In genomic region chr2:135795641-135796040, GRCh38 we compare ENCODE assay signal across 14 cellular contexts. TPM values are rescaled to one million over a fixed set of nuclear protein-coding genes. Genes with fewer than 3 reads are reported as not detected.
DNase-seq lines count a peak whose midpoint lies in the region; ATAC-seq, FAIRE-seq and TF ChIP-seq lines count a peak whose summit lies in the region.
"Not testable (repeated sequence)": the region's sequence is repeated elsewhere in the genome, so short reads cannot be mapped to it uniquely, and the experiment has no call there.
"Had no signal": no experiment of that assay in that cellular context is flagged by ENCODE, and none has a peak within 500 bp of the region (broad histone marks: within the 10 kb centered on the region; RNA-seq: fewer than 3 reads in every experiment).

No MANE protein-coding gene starts in this region.

- H3K4me3 ChIP-seq in AG04450 (ENCODE audit: low read depth, low read length); HFF-Myc (replicated peaks; ENCODE audit: low read depth, low read length); SK-N-SH (ENCODE audit: low read depth in 2 of 2, low read length in 1 of 2); GM12878; fibroblast of the aortic adventitia (ENCODE audit: low read depth, low read length); neural progenitor cell: not testable (repeated sequence)

- WGBS in SK-N-SH (ENCODE audit: low lambda C conversion rate) = 90% methylated on average over 4 of the region's 4 CpGs
- WGBS in GM12878 (ENCODE audit: insufficient coverage, insufficient replicate concordance, low lambda C conversion rate, missing lambda C conversion rate) = 78% methylated on average over 4 of the region's 4 CpGs

- H3K4me1 Mint-ChIP-seq in neural progenitor cell = peaks cover 13% of the 10 kb centered on the region

- H3K9me3 Mint-ChIP-seq in neural progenitor cell = peaks cover 13% of the 10 kb centered on the region

- not testable (repeated sequence) for TF ChIP-seq EP300 in SK-N-SH (IDR thresholded peaks at IDR 0.05; ENCODE audit: borderline replicate concordance in 1 of 2, low read depth in 1 of 2, low read length in 1 of 2); GM12878 (IDR thresholded peaks at IDR 0.05; ENCODE audit: borderline replicate concordance in 1 of 2, control insufficient read depth in 1 of 2, low read depth in 2 of 2, low read length in 2 of 2)

- H3F3A ChIP-seq in SK-N-SH (replicated peaks; ENCODE audit: insufficient read depth); neural progenitor cell (ENCODE audit: low read depth): not testable (repeated sequence)

- RAD21 ChIA-PET in GM12878 (lab: Charles Lee; ENCODE audit: unreplicated experiment) = interaction anchor here (0.6 kb wide), 1 partner anchor 531 kb away, joined by 4 read pairs; no protein-coding TSS in a partner anchor

- not testable (repeated sequence) for TF ChIP-seq RAD21 in SK-N-SH (IDR thresholded peaks at IDR 0.05; ENCODE audit: low read length); GM12878 (IDR thresholded peaks at IDR 0.05; ENCODE audit: insufficient read depth, low read depth, low read length)

- in situ Hi-C loops in GM12878 (cut with MboI) = not testable (repeated sequence)

- SMC1A ChIA-PET in GM12878 (lab: Charles Lee; ENCODE audit: uncharacterized antibody, unreplicated experiment) = interaction anchor here (0.6 to 1.6 kb wide), 5 partner anchors 27 to 86 kb away, joined by 3 to 4 read pairs (median 4); no protein-coding TSS in a partner anchor

- BruUV-seq in GM12878 (replicated peaks; lab: Mats Ljungman, UMichigan) = not testable (repeated sequence)

- not testable (repeated sequence) for FAIRE-seq in GM12878 (lab: Jason Lieb, UNC)

- not testable (repeated sequence) for H3K4me2 ChIP-seq in SK-N-SH; GM12878 (ENCODE audit: control insufficient read depth, insufficient read depth); neural progenitor cell

- H3K79me2 ChIP-seq in SK-N-SH (ENCODE audit: insufficient read depth); GM12878 (ENCODE audit: control insufficient read depth, insufficient read depth, low read length); neural progenitor cell (ENCODE audit: low read depth): not testable (repeated sequence)

- intact Hi-C loops in GM12878 (cut with micrococcal nuclease; ENCODE audit: unreplicated experiment) = loop anchor here (2.0 to 5.0 kb wide), 3 partner anchors 323 to 793 kb away; no protein-coding TSS in a partner anchor

- not testable (repeated sequence) for H3K9me2 ChIP-seq in SK-N-SH

- TF ChIP-seq POLR2A in GM12878 (IDR thresholded peaks at IDR 0.05; ENCODE audit: low read depth, low read length) = not testable (repeated sequence)

- not testable (repeated sequence) for H3K9ac ChIP-seq in SK-N-SH; GM12878 (ENCODE audit: control insufficient read depth, insufficient read depth, low read length); neural progenitor cell

- H3K9me3 ChIP-seq in AG04450 (ENCODE audit: control insufficient read depth, insufficient read depth, low read length) = peaks cover 16% of the 10 kb centered on the region
- H3K9me3 ChIP-seq in SK-N-SH; GM12878 (replicated peaks; ENCODE audit: control insufficient read depth, insufficient read depth, low read length); neural progenitor cell (ENCODE audit: low read depth): not testable (repeated sequence)

- not testable (repeated sequence) for H3K27me3 ChIP-seq in AG04450 (ENCODE audit: control insufficient read depth, insufficient read depth, low read length); SK-N-SH (ENCODE audit: insufficient read depth); GM12878 (replicated peaks in 1 of 2; ENCODE audit: control insufficient read depth in 2 of 2, insufficient read depth in 2 of 2, low read length in 1 of 2); neural progenitor cell

- not testable (repeated sequence) for H3K27ac ChIP-seq in AG04450 (ENCODE audit: low read depth, low read length); SK-N-SH (ENCODE audit: low read depth in 2 of 2, low read length in 1 of 2); GM12878 (ENCODE audit: control insufficient read depth, insufficient read depth); neural progenitor cell

- H4K20me1 ChIP-seq in SK-N-SH (ENCODE audit: insufficient read depth); GM12878 (ENCODE audit: control insufficient read depth, insufficient read depth); neural progenitor cell (ENCODE audit: low read depth): not testable (repeated sequence)

- ATAC-seq in GM12878 = not testable (repeated sequence)

- DNase-seq in AG04450 (ENCODE audit: low read depth, low spot score); HFF-Myc (ENCODE audit: extremely low read depth, low read depth); SK-N-SH; GM12878 (ENCODE audit: low read depth, low spot score); fibroblast of the aortic adventitia (ENCODE audit: low read depth); neural progenitor cell (ENCODE audit: low spot score): not testable (repeated sequence)
- DNase-seq in MV-4-11 (lab: John Stamatoyannopoulos, UW) = peak; percentile 48

- TF ChIP-seq CTCF in AG04450 (IDR thresholded peaks at IDR 0.05; ENCODE audit: low read depth, low read length) (0 out of 2 replicates have a peak, but pooled peaks have one; percentile 1), GM12872 (IDR thresholded peaks at IDR 0.05; ENCODE audit: insufficient read depth, low read depth, low read length) (0 out of 3 replicates have a peak, but pooled peaks have one; percentile 25), HFF-Myc (IDR thresholded peaks at IDR 0.05; ENCODE audit: low read depth, low read length, missing control alignments) (peak; percentile 13), SK-N-SH (IDR thresholded peaks at IDR 0.05) (peak; percentile 15; the same call in 1 of the 2 replicates), GM12878 (IDR thresholded peaks at IDR 0.05 in 2 of 3, conservative IDR thresholded peaks at IDR 0.05 in 1 of 3; ENCODE audit: control insufficient read depth in 2 of 3, extremely low read depth in 1 of 3, insufficient read depth in 1 of 3, low read depth in 3 of 3, low read length in 3 of 3) (0 out of 6 replicates have a peak, but pooled peaks of 2 of the 3 experiments have one; percentile 5 to 11), fibroblast of the aortic adventitia (IDR thresholded peaks at IDR 0.05; ENCODE audit: insufficient read depth, low read length) (peak; percentile 14), neural progenitor cell (IDR thresholded peaks at IDR 0.05) (peak; percentile 12)

- H3K4me3 Mint-ChIP-seq in neural progenitor cell = not testable (repeated sequence)

- H3K27me3 Mint-ChIP-seq in neural progenitor cell (ENCODE audit: insufficient read depth, low read depth) = not testable (repeated sequence)

- H3K36me3 Mint-ChIP-seq in neural progenitor cell = not testable (repeated sequence)

- H3K36me3 ChIP-seq in SK-N-SH (replicated peaks in 1 of 2; ENCODE audit: control insufficient read depth in 1 of 2, insufficient read depth in 2 of 2, low read length in 1 of 2); GM12878 (ENCODE audit: control insufficient read depth in 2 of 2, insufficient read depth in 2 of 2, low read length in 1 of 2); neural progenitor cell: not testable (repeated sequence)

- not testable (repeated sequence) for H3K4me1 ChIP-seq in SK-N-SH (ENCODE audit: control insufficient read depth in 1 of 2, insufficient read depth in 2 of 2, low read depth in 1 of 2, low read length in 1 of 2); neural progenitor cell
- H3K4me1 ChIP-seq in GM12878 (ENCODE audit: control insufficient read depth, insufficient read depth, low read length) = peaks cover 14% of the 10 kb centered on the region

- CTCF ChIA-PET in AG04450 (lab: Charles Lee) (interaction anchor here (0.8 kb wide), 2 partner anchors 9 to 11 kb away, joined by 3 read pairs; no protein-coding TSS in a partner anchor), GM12878 (lab: Yijun Ruan, JAX) (interaction anchor here (0.6 to 5.8 kb wide), 8 partner anchors 14 to 807 kb away, joined by 3 to 38 read pairs (median 4); no protein-coding TSS in a partner anchor)
- CTCF ChIA-PET in SK-N-SH (lab: Yijun Ruan, JAX) = not testable (repeated sequence)

- POLR2A ChIA-PET in AG04450 (lab: Yijun Ruan, JAX); SK-N-SH (lab: Yijun Ruan, JAX): not testable (repeated sequence)
- POLR2A ChIA-PET in GM12878 (lab: Charles Lee) = interaction anchor here (1.6 kb wide), 1 partner anchor 11 kb away, joined by 5 read pairs; no protein-coding TSS in a partner anchor

- not testable (repeated sequence) for H2AFZ ChIP-seq in SK-N-SH (ENCODE audit: low read depth); GM12878 (ENCODE audit: control insufficient read depth, low read depth, low read length); neural progenitor cell (replicated peaks)

- not testable (repeated sequence) for H3K27ac Mint-ChIP-seq in neural progenitor cell

RNA-seq across cellular contexts. Expression of gene LCT, which starts 41.3 kb away (rescaled TPM):
- not detected in 2 replicates for polyA plus RNA-seq in AG04450 (2011; rRNA removed)
- 0.04 TPM in 1 of 2 replicates, not detected in the other for polyA minus RNA-seq in AG04450 (2011; rRNA and poly(A)+ RNA removed)
- polyA plus RNA-seq in SK-N-SH (2012; rRNA removed) = not detected in 2 replicates
- polyA plus RNA-seq in SK-N-SH (2012; cell fraction: cytosol; rRNA removed) = not detected in 2 replicates
- polyA plus RNA-seq in SK-N-SH (2012; cell fraction: nucleus; rRNA removed) = 0.02 TPM in 1 of 2 replicates, not detected in the other
- total RNA-seq in GM12878 (2013; cell fraction: nucleolus; rRNA removed) = 0.24 and 0.46 TPM in 2 replicates
- total RNA-seq in GM12878 (2014; rRNA removed) = 0.05 and 0.06 TPM in 2 replicates
- 0.09 and 0.14 TPM in 2 replicates for total RNA-seq in GM12878 (2014; rRNA removed; fragmentation: Illumina TruSeq; extraction: Trizol)
- total RNA-seq in GM12878 (2021) = 0.08 and 0.11 TPM in 2 replicates
- polyA plus RNA-seq in GM12878 (2011; ENCODE audit: low read depth) = not detected
- 0.04 and 0.07 TPM in 2 replicates for polyA plus RNA-seq in GM12878 (2011; rRNA removed)
- 0.03 and 0.07 TPM in 2 replicates for polyA plus RNA-seq in GM12878 (2011; cell fraction: cytosol; rRNA removed)
- 0.15 and 0.16 TPM in 2 replicates for polyA plus RNA-seq in GM12878 (2011; cell fraction: nucleus; rRNA removed)
- 0.01 TPM in 1 of 2 replicates, not detected in the other for polyA plus RNA-seq in GM12878 (2012)
- polyA plus RNA-seq in GM12878 (2014; fragmentation: Illumina TruSeq; extraction: Trizol) = 0.04 and 0.05 TPM in 2 replicates
- under 1 TPM in 1 of 2 experiments, not detected in 1; 0.02 TPM for polyA plus RNA-seq in GM12878 (2014; fragmentation: Nextera tagmentation; extraction: Ambion mirVana)
- 0.05 and 0.09 TPM in 2 replicates for polyA plus RNA-seq in GM12878 (2014; rRNA removed)
- not detected for polyA plus RNA-seq in GM12878 (2016; fragmentation: Nextera tagmentation; extraction: Ambion mirVana)
- polyA minus RNA-seq in GM12878 (2011; rRNA and poly(A)+ RNA removed) = 0.22 and 0.46 TPM in 2 replicates
- polyA minus RNA-seq in GM12878 (2011; cell fraction: cytosol; rRNA and poly(A)+ RNA removed) = not detected in 2 replicates
- polyA minus RNA-seq in GM12878 (2011; cell fraction: nucleus; rRNA and poly(A)+ RNA removed) = 0.36 and 0.86 TPM in 2 replicates
- total RNA-seq in fibroblast of the aortic adventitia (ENCODE audit: low replicate concordance) = not detected in 2 replicates
- 0.03 TPM in 1 of 2 replicates, not detected in the other for total RNA-seq in neural progenitor cell (ENCODE audit: low replicate concordance)
- total RNA-seq: HFFc6, HT1080, PC-9, Right ventricle myocardium inferior, RPMI7951, SJSA1 had no signal

RNA-seq across cellular contexts. Expression of gene UBXN4, which starts 54.0 kb away (rescaled TPM):
- polyA plus RNA-seq in AG04450 (2011; rRNA removed) (92.0 and 141 TPM in 2 replicates), SK-N-SH (2012; rRNA removed) (32.7 and 48.7 TPM in 2 replicates), GM12878 (2011; rRNA removed) (115 and 180 TPM in 2 replicates), GM12878 (2014; fragmentation: Illumina TruSeq; extraction: Trizol) (77.8 and 99.4 TPM in 2 replicates), GM12878 (2014; fragmentation: Nextera tagmentation; extraction: Ambion mirVana) (10 to 100 TPM; 52.6 to 79.4 TPM), GM12878 (2014; rRNA removed) (44.8 and 57.5 TPM in 2 replicates), GM12878 (2016; fragmentation: Nextera tagmentation; extraction: Ambion mirVana) (100 to 1,000 TPM; 114 to 133 TPM)
- polyA minus RNA-seq in AG04450 (2011; rRNA and poly(A)+ RNA removed) = 45.4 and 76.6 TPM in 2 replicates
- polyA plus RNA-seq in SK-N-SH (2012; cell fraction: cytosol; rRNA removed) = 35.3 and 41.7 TPM in 2 replicates
- 63.2 and 123 TPM in 2 replicates for polyA plus RNA-seq in SK-N-SH (2012; cell fraction: nucleus; rRNA removed)
- 109 and 118 TPM in 2 replicates for total RNA-seq in GM12878 (2013; cell fraction: nucleolus; rRNA removed)
- total RNA-seq in GM12878 (2014; rRNA removed) (53.8 and 62.9 TPM in 2 replicates), GM12878 (2014; rRNA removed; fragmentation: Illumina TruSeq; extraction: Trizol) (62.3 and 63.7 TPM in 2 replicates), GM12878 (2021) (66.0 and 67.4 TPM in 2 replicates), fibroblast of the aortic adventitia (ENCODE audit: low replicate concordance) (55.1 and 81.8 TPM in 2 replicates), neural progenitor cell (ENCODE audit: low replicate concordance) (57.6 and 94.3 TPM in 2 replicates)
- polyA plus RNA-seq in GM12878 (2011; ENCODE audit: low read depth) = 33.8 TPM
- 35.5 and 41.3 TPM in 2 replicates for polyA plus RNA-seq in GM12878 (2011; cell fraction: cytosol; rRNA removed)
- 69.6 and 71.9 TPM in 2 replicates for polyA plus RNA-seq in GM12878 (2011; cell fraction: nucleus; rRNA removed)
- polyA plus RNA-seq in GM12878 (2012) = 48.3 and 58.5 TPM in 2 replicates
- 57.9 and 60.8 TPM in 2 replicates for polyA minus RNA-seq in GM12878 (2011; rRNA and poly(A)+ RNA removed)
- polyA minus RNA-seq in GM12878 (2011; cell fraction: cytosol; rRNA and poly(A)+ RNA removed) = 29.3 and 34.7 TPM in 2 replicates
- polyA minus RNA-seq in GM12878 (2011; cell fraction: nucleus; rRNA and poly(A)+ RNA removed) = 37.6 and 44.3 TPM in 2 replicates
